ENCODE assay signal across 8 cellular contexts in genomic region chr12:57229634-57230380, GRCh38. TPM values are rescaled to one million over a fixed set of nuclear protein-coding genes. Genes with fewer than 3 reads are reported as not detected.
DNase-seq lines count a peak whose midpoint lies in the region; ATAC-seq and TF ChIP-seq lines count a peak whose summit lies in the region.

SHMT2 (plus strand) TSS chr12:57229711; CDS start chr12:57229779, 68 bp downstream.

- H3K27me3 ChIP-seq in BE2C (peaks cover 13% of the 10 kb centered on the region), dorsolateral prefrontal cortex (peaks cover 0 to 33% (median 23%) of the 10 kb centered on the region in 45 donors), liver (ENCODE audit: control insufficient read depth in 4 of 4, insufficient read depth in 4 of 4, low read length in 3 of 4) (no peaks in the 10 kb centered on the region)

- peak within 1 kb of the TSS; percentile 76 to 95 for H3K9ac ChIP-seq in liver (ENCODE audit: low read depth in 1 of 2, low read length in 2 of 2)

- peaks cover 9% of the 10 kb centered on the region for H3K4me1 ChIP-seq in BE2C
- peaks cover 17 to 61% (median 45%) of the 10 kb centered on the region in 4 donors for H3K4me1 ChIP-seq in liver (ENCODE audit: control insufficient read depth in 4 of 4, insufficient read depth in 4 of 4, low read length in 3 of 4)

- WGBS in liver = under 1% methylated on average over 42 of the region's 42 CpGs

- TF ChIP-seq CTCF in BE2C (IDR thresholded peaks at IDR 0.05; ENCODE audit: low read depth, low read length) (no peak), dorsolateral prefrontal cortex (IDR thresholded peaks at IDR 0.05 in 54 of 56, conservative IDR thresholded peaks at IDR 0.05 in 2 of 56; ENCODE audit: low read depth in 1 of 56, partially characterized antibody in 56 of 56) (peak in 27 of 56 donors; percentile 1 to 71 (median 44)), liver (IDR thresholded peaks at IDR 0.05; ENCODE audit: low read depth, low read length, missing input control) (no peak)

- H3K27ac ChIP-seq in dorsolateral prefrontal cortex (peak within 1 kb of the TSS in 51 of 59 donors; percentile 4 to 89 (median 68)), liver (ENCODE audit: low read depth in 1 of 2, low read length in 2 of 2) (peak within 1 kb of the TSS; percentile 94 to 97)

- peaks cover 37% of the 10 kb centered on the region for H3K36me3 ChIP-seq in BE2C
- peaks cover 12 to 20% (median 15%) of the 10 kb centered on the region in 4 donors for H3K36me3 ChIP-seq in liver (ENCODE audit: control insufficient read depth in 4 of 4, insufficient read depth in 3 of 4, low read depth in 1 of 4, low read length in 3 of 4)

- no peaks in the 10 kb centered on the region for H3K9me3 ChIP-seq in BE2C
- no peaks in the 10 kb centered on the region for H3K9me3 ChIP-seq in liver (ENCODE audit: control insufficient read depth in 4 of 4, low read length in 3 of 4)

- ATAC-seq in GM19324 (IDR thresholded peaks at IDR 0.05; ENCODE audit: low FRiP score, unreplicated experiment) (peak; percentile 74), HG03565 (IDR thresholded peaks at IDR 0.05; ENCODE audit: unreplicated experiment) (peak; percentile 54)

- H3K4me3 ChIP-seq in BE2C (ENCODE audit: low read depth, low read length) (peak within 1 kb of the TSS; percentile 89), dorsolateral prefrontal cortex (peak within 1 kb of the TSS; percentile 58 to 97 (median 80)), liver (ENCODE audit: low read depth in 1 of 3, low read length in 3 of 3) (peak within 1 kb of the TSS; percentile 55 to 83 (median 68))

- peak in 1 of 2 donors; percentile 25 for TF ChIP-seq RAD21 in liver (IDR thresholded peaks at IDR 0.05)

- peak; percentile 97 for DNase-seq in BE2C
- peak; percentile 95 for DNase-seq in NCI-H774 (lab: John Stamatoyannopoulos, UW)
- peak; percentile 83 to 96 for DNase-seq in activated CD4-positive, alpha-beta T cell treated with anti-CD3 and anti-CD28 coated beads, Interleukin-2, amount 50 U/mL, for 24 hours (ENCODE audit: low read depth in 1 of 2, low spot score in 1 of 2)
- peak; percentile 81 to 95 (median 93) for DNase-seq in dorsolateral prefrontal cortex
- peak; percentile 92 for DNase-seq in stimulated activated CD4-positive, alpha-beta T cell treated with anti-CD3 and anti-CD28 coated beads, Interleukin-4, amount 100 ng/mL, for 1 hour

- intact Hi-C loops in dorsolateral prefrontal cortex (cut with DNase I) = no loop called here

TF ChIP-seq in liver, 16 proteins besides CTCF, POLR2A, EP300 and RAD21:
- TF ChIP-seq ATF3 (IDR thresholded peaks at IDR 0.05) (peak; percentile 96), MAX (IDR thresholded peaks at IDR 0.05) (peak; percentile 78), JUND (IDR thresholded peaks at IDR 0.05) (peak in 1 of 2 donors; percentile 13), TAF1 (conservative IDR thresholded peaks at IDR 0.05) (no peak), FOXA2 (IDR thresholded peaks at IDR 0.05) (peak; percentile 6), EGR1 (IDR thresholded peaks at IDR 0.05; ENCODE audit: low read depth in 2 of 2) (no peak), YY1 (IDR thresholded peaks at IDR 0.05) (peak; percentile 77), RXRA (IDR thresholded peaks at IDR 0.05) (peak; percentile 63 to 82), ZBTB33 (IDR thresholded peaks at IDR 0.05) (peak; percentile 28), NR2F2 (IDR thresholded peaks at IDR 0.05) (no peak), SP1 (IDR thresholded peaks at IDR 0.05) (peak; percentile 77), HNF4A (conservative IDR thresholded peaks at IDR 0.05) (peak in 1 of 2 donors; percentile 50), HNF4G (IDR thresholded peaks at IDR 0.05) (peak; percentile 29), REST (IDR thresholded peaks at IDR 0.05) (peak; percentile 40), GABPA (IDR thresholded peaks at IDR 0.05 in 1 of 2, conservative IDR thresholded peaks at IDR 0.05 in 1 of 2) (peak in 1 of 2 donors; percentile 32), FOXA1 (IDR thresholded peaks at IDR 0.05) (no peak)

RNA-seq across cellular contexts. Expression of gene SHMT2, which starts in this region (rescaled TPM):
- polyA plus RNA-seq in BE2C (2012; ENCODE audit: insufficient read depth, insufficient read length, low read depth) = 1,102 TPM
- total RNA-seq in dorsolateral prefrontal cortex (10 to 100 TPM; 16.2 to 50.9 (median 31.5) TPM), liver (100 to 1,000 TPM in 1 of 2 donors, 10 to 100 TPM in 1; 66.7 to 236 TPM)
- 100 to 1,000 TPM; 121 to 276 TPM for polyA plus RNA-seq in liver

Comparison
In these comparisons a context has a peak if more than half of its experiments do, and no peak if none do; other contexts are left out.
1. Peak in every context shown above with its lines: DNase-seq, ATAC-seq, H3K4me3 ChIP-seq and H3K27ac ChIP-seq.